ENCODE assay signal across 9 cellular contexts in the genomic region with DNA sequence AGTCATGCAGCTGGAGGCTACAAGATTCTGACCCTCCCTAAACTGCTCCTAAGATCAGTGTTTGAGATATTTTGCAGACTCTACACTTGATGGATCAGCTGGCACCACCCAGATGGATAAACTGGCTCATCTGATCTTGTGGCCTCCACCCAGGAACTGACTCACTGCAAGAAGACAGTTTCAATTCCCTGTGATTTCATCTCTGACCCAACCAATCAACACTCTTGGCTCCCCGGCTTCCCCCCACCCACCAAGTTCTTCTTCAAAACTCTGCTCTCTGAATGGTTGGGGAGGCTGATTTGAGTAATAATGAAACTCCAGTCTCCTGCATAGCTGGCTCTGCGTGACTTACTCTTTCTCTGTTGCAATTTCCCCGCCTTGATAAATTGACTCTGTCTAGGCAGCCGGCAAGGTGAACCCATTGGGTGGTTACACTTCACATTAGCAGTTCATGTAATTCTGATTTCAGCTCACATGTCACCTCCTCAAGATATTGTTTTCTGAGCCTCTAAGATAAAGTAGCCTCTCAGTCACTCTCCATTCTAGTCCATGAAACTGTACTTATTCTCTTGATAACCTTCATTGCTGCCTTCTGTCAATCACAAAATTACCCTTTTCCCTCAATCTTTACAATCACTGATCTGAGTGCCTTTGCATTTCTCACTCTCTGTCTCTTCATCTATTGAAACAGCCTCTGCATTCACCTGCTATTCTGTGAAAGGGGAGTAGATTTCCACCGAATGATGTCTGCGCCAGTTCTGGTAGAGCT. TPM values are rescaled to one million over a fixed set of nuclear protein-coding genes. Genes with fewer than 3 reads are reported as not detected.
DNase-seq lines count a peak whose midpoint lies in the region; ATAC-seq, FAIRE-seq and TF ChIP-seq lines count a peak whose summit lies in the region.
"Had no signal": no experiment of that assay in that cellular context is flagged by ENCODE, and none has a peak within 500 bp of the region (broad histone marks: within the 10 kb centered on the region; RNA-seq: fewer than 3 reads in every experiment).

No MANE protein-coding gene starts in this region.

- H3K4me1 ChIP-seq in keratinocyte (ENCODE audit: control insufficient read depth, extremely low read depth, insufficient read depth, low read length), result peaks cover 14% of the 10 kb centered on the region

- H3K4me3 ChIP-seq in MG63 (no peak overlapping the region), keratinocyte (ENCODE audit: control insufficient read depth in 2 of 3, extremely low read depth in 1 of 3, insufficient read depth in 2 of 3, low read depth in 1 of 3, low read length in 3 of 3) (no peak overlapping the region)

- peak; percentile 58 for FAIRE-seq in keratinocyte (lab: Jason Lieb, UNC)
- FAIRE-seq: endothelial cell of umbilical vein had no signal

- no peaks in the 10 kb centered on the region for H3K36me3 Mint-ChIP-seq in activated CD8-positive, alpha-beta memory T cell treated with anti-CD3 and anti-CD28 coated beads, Interleukin-2, amount 10 ng/mL, durations not matched to agents 7 days and 5 days
- H3K36me3 Mint-ChIP-seq in stimulated activated memory B cell treated with anti-CD40 and anti-IgM and Interleukin-4, amounts not matched to agents 10 μg/mL and 1 μg/mL and 100 μg/mL, for 72 hours, result no peaks in the 10 kb centered on the region

- peak overlapping the region; percentile 56 for H3K27ac ChIP-seq in keratinocyte (ENCODE audit: control insufficient read depth, insufficient read depth, low read length)

- H3K9ac ChIP-seq in keratinocyte (ENCODE audit: control insufficient read depth, extremely low read depth, insufficient read depth, low read length), result no peak overlapping the region

- peaks cover 3% of the 10 kb centered on the region for H3K27me3 Mint-ChIP-seq in activated CD8-positive, alpha-beta memory T cell treated with anti-CD3 and anti-CD28 coated beads, Interleukin-2, amount 10 ng/mL, durations not matched to agents 7 days and 5 days
- peaks cover 10% of the 10 kb centered on the region for H3K27me3 Mint-ChIP-seq in stimulated activated memory B cell treated with anti-CD40 and anti-IgM and Interleukin-4, amounts not matched to agents 10 μg/mL and 1 μg/mL and 100 μg/mL, for 72 hours

- dilution Hi-C loops in keratinocyte (cut with MboI; ENCODE audit: extremely low pct_ligation_motif_present, low sequenced_read_pairs), result no loop called here

- no peaks in the 10 kb centered on the region for H3K27me3 ChIP-seq in MG63
- H3K27me3 ChIP-seq in keratinocyte (ENCODE audit: control insufficient read depth, extremely low read depth, insufficient read depth, low read length), result peaks cover 3% of the 10 kb centered on the region

- no peak overlapping the region for H3K27ac Mint-ChIP-seq in activated CD8-positive, alpha-beta memory T cell treated with anti-CD3 and anti-CD28 coated beads, Interleukin-2, amount 10 ng/mL, durations not matched to agents 7 days and 5 days
- no peak overlapping the region for H3K27ac Mint-ChIP-seq in stimulated activated memory B cell treated with anti-CD40 and anti-IgM and Interleukin-4, amounts not matched to agents 10 μg/mL and 1 μg/mL and 100 μg/mL, for 72 hours

- peaks cover 2% of the 10 kb centered on the region for H3K4me1 Mint-ChIP-seq in activated CD8-positive, alpha-beta memory T cell treated with anti-CD3 and anti-CD28 coated beads, Interleukin-2, amount 10 ng/mL, durations not matched to agents 7 days and 5 days
- H3K4me1 Mint-ChIP-seq in stimulated activated memory B cell treated with anti-CD40 and anti-IgM and Interleukin-4, amounts not matched to agents 10 μg/mL and 1 μg/mL and 100 μg/mL, for 72 hours, result no peaks in the 10 kb centered on the region

- H3K4me3 Mint-ChIP-seq in activated CD8-positive, alpha-beta memory T cell treated with anti-CD3 and anti-CD28 coated beads, Interleukin-2, amount 10 ng/mL, durations not matched to agents 7 days and 5 days, result no peak overlapping the region
- H3K4me3 Mint-ChIP-seq in stimulated activated memory B cell treated with anti-CD40 and anti-IgM and Interleukin-4, amounts not matched to agents 10 μg/mL and 1 μg/mL and 100 μg/mL, for 72 hours, result no peak overlapping the region

- ATAC-seq in activated CD8-positive, alpha-beta memory T cell treated with anti-CD3 and anti-CD28 coated beads, Interleukin-2, amount 10 ng/mL, durations not matched to agents 7 days and 5 days, result peak; percentile 55
- ATAC-seq in stimulated activated memory B cell treated with anti-CD40 and anti-IgM and Interleukin-4, amounts not matched to agents 10 μg/mL and 1 μg/mL and 100 μg/mL, for 72 hours, result peak; percentile 86
- no peak for ATAC-seq in GM18858 (IDR thresholded peaks at IDR 0.05; ENCODE audit: unreplicated experiment)

- TF ChIP-seq CTCF in keratinocyte (optimal IDR thresholded peaks at IDR 0.05 in 1 of 3, IDR thresholded peaks at IDR 0.05 in 1 of 3, conservative IDR thresholded peaks at IDR 0.05 in 1 of 3; ENCODE audit: extremely low read depth in 1 of 3, insufficient read depth in 2 of 3, low read length in 3 of 3), result no peak

- peak overlapping the region; percentile 58 for H2AFZ ChIP-seq in keratinocyte (ENCODE audit: control insufficient read depth, low read length)

- peaks cover 6% of the 10 kb centered on the region for H3K9me3 Mint-ChIP-seq in activated CD8-positive, alpha-beta memory T cell treated with anti-CD3 and anti-CD28 coated beads, Interleukin-2, amount 10 ng/mL, durations not matched to agents 7 days and 5 days (ENCODE audit: low read depth)
- peaks cover 12% of the 10 kb centered on the region for H3K9me3 Mint-ChIP-seq in stimulated activated memory B cell treated with anti-CD40 and anti-IgM and Interleukin-4, amounts not matched to agents 10 μg/mL and 1 μg/mL and 100 μg/mL, for 72 hours

- no peaks in the 10 kb centered on the region for H3K9me1 ChIP-seq in keratinocyte (ENCODE audit: control insufficient read depth, extremely low read depth, insufficient read depth, low read length)

- H3K9me3 ChIP-seq in MG63, result no peaks in the 10 kb centered on the region
- H3K9me3 ChIP-seq in keratinocyte (ENCODE audit: control insufficient read depth, low read depth, low read length), result no peaks in the 10 kb centered on the region

- H3K79me2 ChIP-seq in keratinocyte (ENCODE audit: control insufficient read depth, insufficient read depth, low read length), result no peaks in the 10 kb centered on the region

- H4K20me1 ChIP-seq in keratinocyte (ENCODE audit: control insufficient read depth, extremely low read depth, insufficient read depth, low read length), result no peaks in the 10 kb centered on the region

- CTCF ChIA-PET in activated CD8-positive, alpha-beta memory T cell treated with anti-CD3 and anti-CD28 coated beads, Interleukin-2, amount 10 ng/mL, durations not matched to agents 7 days and 5 days (lab: Charles Lee), result no interaction called here

- H3K36me3 ChIP-seq in MG63 (no peaks in the 10 kb centered on the region), keratinocyte (ENCODE audit: control insufficient read depth in 2 of 2, extremely low read depth in 1 of 2, insufficient read depth in 2 of 2, low read length in 2 of 2) (no peaks in the 10 kb centered on the region)

- DNase-seq in MG63 (peak; percentile 41), keratinocyte (ENCODE audit: low read depth, low spot score) (peak; percentile 93), islet precursor cell (no peak), GF-D8 (lab: John Stamatoyannopoulos, UW) (no peak), HuH-7.5 (ENCODE audit: low spot score) (no peak)
- peak; percentile 55 for DNase-seq in activated CD8-positive, alpha-beta memory T cell treated with anti-CD3 and anti-CD28 coated beads, Interleukin-2, amount 10 ng/mL, durations not matched to agents 7 days and 5 days

- H3K4me2 ChIP-seq in keratinocyte (ENCODE audit: control insufficient read depth, extremely low read depth, insufficient read depth, low read depth, low read length), result peak overlapping the region; percentile 41

RNA-seq across cellular contexts. Expression of gene FPR3, which starts 9.9 kb away (rescaled TPM):
- not detected in 2 replicates for total RNA-seq in MG63 (2014; rRNA removed; shearing (Covaris generic); ENCODE audit: low replicate concordance)
- not detected for total RNA-seq in activated CD8-positive, alpha-beta memory T cell treated with anti-CD3 and anti-CD28 coated beads, Interleukin-2, amount 10 ng/mL, durations not matched to agents 7 days and 5 days
- not detected in 3 replicates for polyA plus RNA-seq in keratinocyte
- not detected for polyA plus RNA-seq in keratinocyte (2011; ENCODE audit: low read depth)
- not detected in 2 replicates for polyA plus RNA-seq in keratinocyte (2011; cell fraction: cytosol; rRNA removed)
- polyA plus RNA-seq in keratinocyte (2011; cell fraction: nucleus; rRNA removed), result not detected in 2 replicates
- polyA plus RNA-seq in keratinocyte (2012; ENCODE audit: low replicate concordance), result not detected in 2 replicates
- polyA minus RNA-seq in keratinocyte, result not detected in 3 replicates
- not detected for polyA minus RNA-seq in keratinocyte (2011; cell fraction: cytosol; rRNA and poly(A)+ RNA removed)
- polyA minus RNA-seq in keratinocyte (2011; cell fraction: nucleus; rRNA and poly(A)+ RNA removed), result not detected in 2 replicates
- total RNA-seq: endothelial cell of umbilical vein had no signal
- polyA plus RNA-seq: endothelial cell of umbilical vein had no signal

RNA-seq across cellular contexts. Expression of gene FPR2, which starts 24.1 kb away (rescaled TPM):
- not detected in 2 replicates for total RNA-seq in MG63 (2014; rRNA removed; shearing (Covaris generic); ENCODE audit: low replicate concordance)
- total RNA-seq in activated CD8-positive, alpha-beta memory T cell treated with anti-CD3 and anti-CD28 coated beads, Interleukin-2, amount 10 ng/mL, durations not matched to agents 7 days and 5 days, result not detected
- polyA plus RNA-seq in keratinocyte, result 0.03 to 0.06 TPM (median 0.05 TPM) in 3 replicates
- polyA plus RNA-seq in keratinocyte (2011; ENCODE audit: low read depth), result not detected
- 0.08 TPM in 1 of 2 replicates, not detected in the other for polyA plus RNA-seq in keratinocyte (2011; cell fraction: cytosol; rRNA removed)
- 0.13 TPM in 1 of 2 replicates, not detected in the other for polyA plus RNA-seq in keratinocyte (2011; cell fraction: nucleus; rRNA removed)
- not detected in 2 replicates for polyA plus RNA-seq in keratinocyte (2012; ENCODE audit: low replicate concordance)
- polyA minus RNA-seq in keratinocyte, result 0.32 TPM in 1 of 3 replicates, not detected in the others
- polyA minus RNA-seq in keratinocyte (2011; cell fraction: cytosol; rRNA and poly(A)+ RNA removed), result not detected
- not detected in 2 replicates for polyA minus RNA-seq in keratinocyte (2011; cell fraction: nucleus; rRNA and poly(A)+ RNA removed)
- total RNA-seq: endothelial cell of umbilical vein had no signal
- polyA plus RNA-seq: endothelial cell of umbilical vein had no signal

RNA-seq across cellular contexts. Expression of gene FPR1, which starts 33.4 kb away (rescaled TPM):
- not detected in 2 replicates for total RNA-seq in MG63 (2014; rRNA removed; shearing (Covaris generic); ENCODE audit: low replicate concordance)
- not detected for total RNA-seq in activated CD8-positive, alpha-beta memory T cell treated with anti-CD3 and anti-CD28 coated beads, Interleukin-2, amount 10 ng/mL, durations not matched to agents 7 days and 5 days
- polyA plus RNA-seq in keratinocyte, result 2.4 to 7.7 TPM (median 3.0 TPM) in 3 replicates
- not detected for polyA plus RNA-seq in keratinocyte (2011; ENCODE audit: low read depth)
- polyA plus RNA-seq in keratinocyte (2011; cell fraction: cytosol; rRNA removed), result 2.2 and 2.7 TPM in 2 replicates
- 5.7 and 6.5 TPM in 2 replicates for polyA plus RNA-seq in keratinocyte (2011; cell fraction: nucleus; rRNA removed)
- polyA plus RNA-seq in keratinocyte (2012; ENCODE audit: low replicate concordance), result 0.51 and 1.2 TPM in 2 replicates
- 3.3 to 23.2 TPM (median 6.4 TPM) in 3 replicates for polyA minus RNA-seq in keratinocyte
- polyA minus RNA-seq in keratinocyte (2011; cell fraction: cytosol; rRNA and poly(A)+ RNA removed), result not detected
- polyA minus RNA-seq in keratinocyte (2011; cell fraction: nucleus; rRNA and poly(A)+ RNA removed), result 3.3 and 3.6 TPM in 2 replicates
- total RNA-seq: endothelial cell of umbilical vein had no signal
- polyA plus RNA-seq: endothelial cell of umbilical vein had no signal

Comparison
In these comparisons a context has a peak if more than half of its experiments do, and no peak if none do; other contexts are left out.
1. DNase-seq: peak in MG63 (single experiment), activated CD8-positive, alpha-beta memory T cell treated with anti-CD3 and anti-CD28 coated beads, Interleukin-2, amount 10 ng/mL, durations not matched to agents 7 days and 5 days (single experiment) and keratinocyte (single experiment); none in islet precursor cell (single experiment), GF-D8 (single experiment) and HuH-7.5 (single experiment).